ENCODE assay signal across 1 cellular context in the genomic region with DNA sequence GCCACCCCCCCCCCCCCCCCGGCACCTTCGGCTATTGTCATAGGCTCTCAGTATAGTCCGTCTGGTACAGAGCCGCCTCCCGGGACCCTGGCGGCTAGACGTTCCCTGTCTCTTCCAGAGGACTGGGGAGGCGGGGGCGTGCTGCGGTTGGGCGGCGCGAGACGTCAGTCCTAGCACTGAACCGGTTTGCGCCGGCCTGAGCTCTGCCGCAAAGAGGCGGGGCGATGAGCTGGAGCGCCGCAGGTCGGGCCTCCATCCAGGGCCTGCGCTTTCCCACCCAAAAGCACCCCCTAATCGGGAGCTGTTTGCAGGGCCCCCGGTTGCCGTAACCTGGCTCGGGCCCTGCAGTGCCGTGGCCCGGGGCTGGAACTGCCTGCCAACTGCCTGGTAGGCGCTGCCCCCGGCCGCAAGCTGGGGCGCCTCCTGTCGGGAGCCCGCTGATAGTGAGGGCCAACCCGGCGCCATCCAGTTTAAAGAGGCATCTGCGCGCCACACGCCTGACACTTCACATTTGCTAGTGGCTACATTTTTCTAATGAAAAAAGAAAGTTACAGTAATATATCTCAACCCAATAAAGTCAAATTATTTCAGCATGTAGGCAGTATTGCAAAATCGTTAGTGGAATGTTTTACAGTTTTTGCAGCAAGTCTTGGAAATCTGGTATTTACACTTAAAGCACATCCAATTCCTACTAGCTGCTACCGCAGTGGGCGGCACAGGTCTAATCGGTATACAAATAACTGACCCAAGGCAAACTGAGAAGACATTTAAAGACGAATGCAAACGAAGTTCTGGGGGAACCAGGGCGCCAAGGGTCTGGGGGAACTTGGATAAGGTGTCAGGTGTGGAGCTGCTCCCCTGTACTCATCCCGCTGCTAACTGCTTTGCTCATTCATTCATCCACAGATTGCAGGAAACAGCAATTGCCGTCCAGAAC.
A peak's percentile ranks its signal among the peaks of the same experiment; 100 is the strongest.
TF ChIP-seq lines count a peak whose summit lies in the region.

No MANE protein-coding gene starts in this region.

TF ChIP-seq in HepG2, 621 proteins besides CTCF, POLR2A, EP300 and RAD21 (continued from another document and continues in another):
- TF ChIP-seq, protein P1, sequence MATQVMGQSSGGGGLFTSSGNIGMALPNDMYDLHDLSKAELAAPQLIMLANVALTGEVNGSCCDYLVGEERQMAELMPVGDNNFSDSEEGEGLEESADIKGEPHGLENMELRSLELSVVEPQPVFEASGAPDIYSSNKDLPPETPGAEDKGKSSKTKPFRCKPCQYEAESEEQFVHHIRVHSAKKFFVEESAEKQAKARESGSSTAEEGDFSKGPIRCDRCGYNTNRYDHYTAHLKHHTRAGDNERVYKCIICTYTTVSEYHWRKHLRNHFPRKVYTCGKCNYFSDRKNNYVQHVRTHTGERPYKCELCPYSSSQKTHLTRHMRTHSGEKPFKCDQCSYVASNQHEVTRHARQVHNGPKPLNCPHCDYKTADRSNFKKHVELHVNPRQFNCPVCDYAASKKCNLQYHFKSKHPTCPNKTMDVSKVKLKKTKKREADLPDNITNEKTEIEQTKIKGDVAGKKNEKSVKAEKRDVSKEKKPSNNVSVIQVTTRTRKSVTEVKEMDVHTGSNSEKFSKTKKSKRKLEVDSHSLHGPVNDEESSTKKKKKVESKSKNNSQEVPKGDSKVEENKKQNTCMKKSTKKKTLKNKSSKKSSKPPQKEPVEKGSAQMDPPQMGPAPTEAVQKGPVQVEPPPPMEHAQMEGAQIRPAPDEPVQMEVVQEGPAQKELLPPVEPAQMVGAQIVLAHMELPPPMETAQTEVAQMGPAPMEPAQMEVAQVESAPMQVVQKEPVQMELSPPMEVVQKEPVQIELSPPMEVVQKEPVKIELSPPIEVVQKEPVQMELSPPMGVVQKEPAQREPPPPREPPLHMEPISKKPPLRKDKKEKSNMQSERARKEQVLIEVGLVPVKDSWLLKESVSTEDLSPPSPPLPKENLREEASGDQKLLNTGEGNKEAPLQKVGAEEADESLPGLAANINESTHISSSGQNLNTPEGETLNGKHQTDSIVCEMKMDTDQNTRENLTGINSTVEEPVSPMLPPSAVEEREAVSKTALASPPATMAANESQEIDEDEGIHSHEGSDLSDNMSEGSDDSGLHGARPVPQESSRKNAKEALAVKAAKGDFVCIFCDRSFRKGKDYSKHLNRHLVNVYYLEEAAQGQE (IDR thresholded peaks at IDR 0.05; ENCODE audit: borderline replicate concordance in 1 of 2, low read depth in 1 of 2, low read length in 2 of 2) = no peak
- TF ChIP-seq, protein P2, sequence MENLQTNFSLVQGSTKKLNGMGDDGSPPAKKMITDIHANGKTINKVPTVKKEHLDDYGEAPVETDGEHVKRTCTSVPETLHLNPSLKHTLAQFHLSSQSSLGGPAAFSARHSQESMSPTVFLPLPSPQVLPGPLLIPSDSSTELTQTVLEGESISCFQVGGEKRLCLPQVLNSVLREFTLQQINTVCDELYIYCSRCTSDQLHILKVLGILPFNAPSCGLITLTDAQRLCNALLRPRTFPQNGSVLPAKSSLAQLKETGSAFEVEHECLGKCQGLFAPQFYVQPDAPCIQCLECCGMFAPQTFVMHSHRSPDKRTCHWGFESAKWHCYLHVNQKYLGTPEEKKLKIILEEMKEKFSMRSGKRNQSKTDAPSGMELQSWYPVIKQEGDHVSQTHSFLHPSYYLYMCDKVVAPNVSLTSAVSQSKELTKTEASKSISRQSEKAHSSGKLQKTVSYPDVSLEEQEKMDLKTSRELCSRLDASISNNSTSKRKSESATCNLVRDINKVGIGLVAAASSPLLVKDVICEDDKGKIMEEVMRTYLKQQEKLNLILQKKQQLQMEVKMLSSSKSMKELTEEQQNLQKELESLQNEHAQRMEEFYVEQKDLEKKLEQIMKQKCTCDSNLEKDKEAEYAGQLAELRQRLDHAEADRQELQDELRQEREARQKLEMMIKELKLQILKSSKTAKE (CRISPR knock-in tag; IDR thresholded peaks at IDR 0.05; ENCODE audit: borderline replicate concordance) = peak; percentile 19; the same call in 1 of the 2 replicates
- TF ChIP-seq, protein P3, sequence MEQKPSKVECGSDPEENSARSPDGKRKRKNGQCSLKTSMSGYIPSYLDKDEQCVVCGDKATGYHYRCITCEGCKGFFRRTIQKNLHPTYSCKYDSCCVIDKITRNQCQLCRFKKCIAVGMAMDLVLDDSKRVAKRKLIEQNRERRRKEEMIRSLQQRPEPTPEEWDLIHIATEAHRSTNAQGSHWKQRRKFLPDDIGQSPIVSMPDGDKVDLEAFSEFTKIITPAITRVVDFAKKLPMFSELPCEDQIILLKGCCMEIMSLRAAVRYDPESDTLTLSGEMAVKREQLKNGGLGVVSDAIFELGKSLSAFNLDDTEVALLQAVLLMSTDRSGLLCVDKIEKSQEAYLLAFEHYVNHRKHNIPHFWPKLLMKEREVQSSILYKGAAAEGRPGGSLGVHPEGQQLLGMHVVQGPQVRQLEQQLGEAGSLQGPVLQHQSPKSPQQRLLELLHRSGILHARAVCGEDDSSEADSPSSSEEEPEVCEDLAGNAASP (CRISPR knock-in tag; IDR thresholded peaks at IDR 0.05; ENCODE audit: borderline replicate concordance) = no peak
- TF ChIP-seq NR3C1 (CRISPR knock-in tag; IDR thresholded peaks at IDR 0.05) (no peak), SP5 (CRISPR knock-in tag; IDR thresholded peaks at IDR 0.05; ENCODE audit: borderline replicate concordance, low read depth) (no peak), HCFC1 (IDR thresholded peaks at IDR 0.05; ENCODE audit: low read depth, low read length) (no peak), NR2F6 (IDR thresholded peaks at IDR 0.05) (no peak), NR2F6 (CRISPR knock-in tag; IDR thresholded peaks at IDR 0.05) (no peak), ZNF256 (CRISPR knock-in tag; conservative IDR thresholded peaks at IDR 0.05) (no peak), RBFOX2 (IDR thresholded peaks at IDR 0.05; ENCODE audit: low read depth, low read length) (no peak), ZNF678 (CRISPR knock-in tag; IDR thresholded peaks at IDR 0.05) (no peak), HNRNPUL1 (IDR thresholded peaks at IDR 0.05; ENCODE audit: low read depth, low read length) (no peak), ZNF563 (CRISPR knock-in tag; IDR thresholded peaks at IDR 0.05) (no peak), TAF15 (IDR thresholded peaks at IDR 0.05; ENCODE audit: low read depth, low read length, poor library complexity, severe bottlenecking) (no peak), ESRRA (CRISPR knock-in tag; IDR thresholded peaks at IDR 0.05; ENCODE audit: low read depth) (no peak), ZNF253 (CRISPR knock-in tag; IDR thresholded peaks at IDR 0.05; ENCODE audit: borderline replicate concordance) (0 out of 2 replicates have a peak, but pooled peaks have one; percentile 48), ZNF749 (CRISPR knock-in tag; IDR thresholded peaks at IDR 0.05; ENCODE audit: borderline replicate concordance) (peak; percentile 26; the same call in 1 of the 2 replicates), TMF1 (CRISPR knock-in tag; IDR thresholded peaks at IDR 0.05; ENCODE audit: low read depth) (no peak), TSC22D2 (CRISPR knock-in tag; IDR thresholded peaks at IDR 0.05; ENCODE audit: borderline replicate concordance) (no peak), ZBTB1 (CRISPR knock-in tag; IDR thresholded peaks at IDR 0.05; ENCODE audit: borderline replicate concordance) (no peak), ARHGAP35 (CRISPR knock-in tag; IDR thresholded peaks at IDR 0.05; ENCODE audit: borderline replicate concordance) (peak; percentile 44; the same call in 1 of the 2 replicates), SOX13 (IDR thresholded peaks at IDR 0.05) (no peak), SOX13 (CRISPR knock-in tag; conservative IDR thresholded peaks at IDR 0.05 in 1 of 2, IDR thresholded peaks at IDR 0.05 in 1 of 2) (peak in 1 of 2 experiments; percentile 37; a peak in 1 of 4 replicates), HOXA9 (CRISPR knock-in tag; IDR thresholded peaks at IDR 0.05; ENCODE audit: borderline replicate concordance) (peak; percentile 35; the same call in 1 of the 2 replicates), JUN (CRISPR knock-in tag; IDR thresholded peaks at IDR 0.05) (no peak), ZNF841 (CRISPR knock-in tag; IDR thresholded peaks at IDR 0.05; ENCODE audit: borderline replicate concordance) (no peak), FOXP1 (IDR thresholded peaks at IDR 0.05) (no peak), FOXP1 (CRISPR knock-in tag; IDR thresholded peaks at IDR 0.05) (no peak), XBP1 (CRISPR knock-in tag; IDR thresholded peaks at IDR 0.05) (no peak), PHB2 (IDR thresholded peaks at IDR 0.05; ENCODE audit: partially characterized antibody) (no peak), ZSCAN22 (CRISPR knock-in tag; IDR thresholded peaks at IDR 0.05) (no peak), ZNF350 (CRISPR knock-in tag; IDR thresholded peaks at IDR 0.05; ENCODE audit: borderline replicate concordance, low read depth) (peak; percentile 77), ZNF367 (CRISPR knock-in tag; IDR thresholded peaks at IDR 0.05; ENCODE audit: borderline replicate concordance) (no peak), MTF2 (CRISPR knock-in tag; IDR thresholded peaks at IDR 0.05; ENCODE audit: borderline replicate concordance) (no peak), NRL (CRISPR knock-in tag; IDR thresholded peaks at IDR 0.05; ENCODE audit: borderline replicate concordance) (no peak), FOXK2 (IDR thresholded peaks at IDR 0.05) (no peak), MAFG (CRISPR knock-in tag; IDR thresholded peaks at IDR 0.05) (no peak)
- TF ChIP-seq, protein P4, sequence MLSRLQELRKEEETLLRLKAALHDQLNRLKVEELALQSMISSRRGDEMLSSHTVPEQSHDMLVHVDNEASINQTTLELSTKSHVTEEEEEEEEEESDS (CRISPR knock-in tag; IDR thresholded peaks at IDR 0.05; ENCODE audit: borderline replicate concordance) = no peak
- TF ChIP-seq, protein P5, sequence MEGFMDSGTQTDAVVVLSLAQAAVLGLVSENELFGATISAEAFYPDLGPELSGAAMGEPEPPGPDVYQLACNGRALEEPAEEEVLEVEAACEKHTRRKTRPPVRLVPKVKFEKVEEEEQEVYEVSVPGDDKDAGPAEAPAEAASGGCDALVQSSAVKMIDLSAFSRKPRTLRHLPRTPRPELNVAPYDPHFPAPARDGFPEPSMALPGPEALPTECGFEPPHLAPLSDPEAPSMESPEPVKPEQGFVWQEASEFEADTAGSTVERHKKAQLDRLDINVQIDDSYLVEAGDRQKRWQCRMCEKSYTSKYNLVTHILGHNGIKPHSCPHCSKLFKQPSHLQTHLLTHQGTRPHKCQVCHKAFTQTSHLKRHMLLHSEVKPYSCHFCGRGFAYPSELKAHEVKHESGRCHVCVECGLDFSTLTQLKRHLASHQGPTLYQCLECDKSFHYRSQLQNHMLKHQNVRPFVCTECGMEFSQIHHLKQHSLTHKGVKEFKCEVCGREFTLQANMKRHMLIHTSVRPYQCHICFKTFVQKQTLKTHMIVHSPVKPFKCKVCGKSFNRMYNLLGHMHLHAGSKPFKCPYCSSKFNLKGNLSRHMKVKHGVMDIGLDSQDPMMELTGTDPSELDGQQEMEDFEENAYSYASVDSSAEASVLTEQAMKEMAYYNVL (CRISPR knock-in tag; IDR thresholded peaks at IDR 0.05; ENCODE audit: borderline replicate concordance) = peak; percentile 39; the same call in 1 of the 2 replicates
- TF ChIP-seq, protein P6, sequence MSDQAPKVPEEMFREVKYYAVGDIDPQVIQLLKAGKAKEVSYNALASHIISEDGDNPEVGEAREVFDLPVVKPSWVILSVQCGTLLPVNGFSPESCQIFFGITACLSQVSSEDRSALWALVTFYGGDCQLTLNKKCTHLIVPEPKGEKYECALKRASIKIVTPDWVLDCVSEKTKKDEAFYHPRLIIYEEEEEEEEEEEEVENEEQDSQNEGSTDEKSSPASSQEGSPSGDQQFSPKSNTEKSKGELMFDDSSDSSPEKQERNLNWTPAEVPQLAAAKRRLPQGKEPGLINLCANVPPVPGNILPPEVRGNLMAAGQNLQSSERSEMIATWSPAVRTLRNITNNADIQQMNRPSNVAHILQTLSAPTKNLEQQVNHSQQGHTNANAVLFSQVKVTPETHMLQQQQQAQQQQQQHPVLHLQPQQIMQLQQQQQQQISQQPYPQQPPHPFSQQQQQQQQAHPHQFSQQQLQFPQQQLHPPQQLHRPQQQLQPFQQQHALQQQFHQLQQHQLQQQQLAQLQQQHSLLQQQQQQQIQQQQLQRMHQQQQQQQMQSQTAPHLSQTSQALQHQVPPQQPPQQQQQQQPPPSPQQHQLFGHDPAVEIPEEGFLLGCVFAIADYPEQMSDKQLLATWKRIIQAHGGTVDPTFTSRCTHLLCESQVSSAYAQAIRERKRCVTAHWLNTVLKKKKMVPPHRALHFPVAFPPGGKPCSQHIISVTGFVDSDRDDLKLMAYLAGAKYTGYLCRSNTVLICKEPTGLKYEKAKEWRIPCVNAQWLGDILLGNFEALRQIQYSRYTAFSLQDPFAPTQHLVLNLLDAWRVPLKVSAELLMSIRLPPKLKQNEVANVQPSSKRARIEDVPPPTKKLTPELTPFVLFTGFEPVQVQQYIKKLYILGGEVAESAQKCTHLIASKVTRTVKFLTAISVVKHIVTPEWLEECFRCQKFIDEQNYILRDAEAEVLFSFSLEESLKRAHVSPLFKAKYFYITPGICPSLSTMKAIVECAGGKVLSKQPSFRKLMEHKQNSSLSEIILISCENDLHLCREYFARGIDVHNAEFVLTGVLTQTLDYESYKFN (CRISPR knock-in tag; conservative IDR thresholded peaks at IDR 0.05) = no peak
- TF ChIP-seq, protein P7, sequence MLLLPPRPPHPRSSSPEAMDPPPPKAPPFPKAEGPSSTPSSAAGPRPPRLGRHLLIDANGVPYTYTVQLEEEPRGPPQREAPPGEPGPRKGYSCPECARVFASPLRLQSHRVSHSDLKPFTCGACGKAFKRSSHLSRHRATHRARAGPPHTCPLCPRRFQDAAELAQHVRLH (CRISPR knock-in tag; IDR thresholded peaks at IDR 0.05; ENCODE audit: borderline replicate concordance, low read depth) = peak; percentile 94; the same call in 1 of the 2 replicates
- TF ChIP-seq, protein P8, sequence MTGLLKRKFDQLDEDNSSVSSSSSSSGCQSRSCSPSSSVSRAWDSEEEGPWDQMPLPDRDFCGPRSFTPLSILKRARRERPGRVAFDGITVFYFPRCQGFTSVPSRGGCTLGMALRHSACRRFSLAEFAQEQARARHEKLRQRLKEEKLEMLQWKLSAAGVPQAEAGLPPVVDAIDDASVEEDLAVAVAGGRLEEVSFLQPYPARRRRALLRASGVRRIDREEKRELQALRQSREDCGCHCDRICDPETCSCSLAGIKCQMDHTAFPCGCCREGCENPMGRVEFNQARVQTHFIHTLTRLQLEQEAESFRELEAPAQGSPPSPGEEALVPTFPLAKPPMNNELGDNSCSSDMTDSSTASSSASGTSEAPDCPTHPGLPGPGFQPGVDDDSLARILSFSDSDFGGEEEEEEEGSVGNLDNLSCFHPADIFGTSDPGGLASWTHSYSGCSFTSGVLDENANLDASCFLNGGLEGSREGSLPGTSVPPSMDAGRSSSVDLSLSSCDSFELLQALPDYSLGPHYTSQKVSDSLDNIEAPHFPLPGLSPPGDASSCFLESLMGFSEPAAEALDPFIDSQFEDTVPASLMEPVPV (CRISPR knock-in tag; IDR thresholded peaks at IDR 0.05) = 0 out of 2 replicates have a peak, but pooled peaks have one; percentile 45
- TF ChIP-seq, protein P9, sequence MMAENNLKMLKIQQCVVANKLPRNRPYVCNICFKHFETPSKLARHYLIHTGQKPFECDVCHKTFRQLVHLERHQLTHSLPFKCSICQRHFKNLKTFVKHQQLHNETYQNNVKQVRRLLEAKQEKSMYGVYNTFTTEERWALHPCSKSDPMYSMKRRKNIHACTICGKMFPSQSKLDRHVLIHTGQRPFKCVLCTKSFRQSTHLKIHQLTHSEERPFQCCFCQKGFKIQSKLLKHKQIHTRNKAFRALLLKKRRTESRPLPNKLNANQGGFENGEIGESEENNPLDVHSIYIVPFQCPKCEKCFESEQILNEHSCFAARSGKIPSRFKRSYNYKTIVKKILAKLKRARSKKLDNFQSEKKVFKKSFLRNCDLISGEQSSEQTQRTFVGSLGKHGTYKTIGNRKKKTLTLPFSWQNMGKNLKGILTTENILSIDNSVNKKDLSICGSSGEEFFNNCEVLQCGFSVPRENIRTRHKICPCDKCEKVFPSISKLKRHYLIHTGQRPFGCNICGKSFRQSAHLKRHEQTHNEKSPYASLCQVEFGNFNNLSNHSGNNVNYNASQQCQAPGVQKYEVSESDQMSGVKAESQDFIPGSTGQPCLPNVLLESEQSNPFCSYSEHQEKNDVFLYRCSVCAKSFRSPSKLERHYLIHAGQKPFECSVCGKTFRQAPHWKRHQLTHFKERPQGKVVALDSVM (CRISPR knock-in tag; IDR thresholded peaks at IDR 0.05) = peak; percentile 56; the same call in 1 of the 2 replicates
